8 cellular contexts compared by ENCODE assay signal in the genomic region with DNA sequence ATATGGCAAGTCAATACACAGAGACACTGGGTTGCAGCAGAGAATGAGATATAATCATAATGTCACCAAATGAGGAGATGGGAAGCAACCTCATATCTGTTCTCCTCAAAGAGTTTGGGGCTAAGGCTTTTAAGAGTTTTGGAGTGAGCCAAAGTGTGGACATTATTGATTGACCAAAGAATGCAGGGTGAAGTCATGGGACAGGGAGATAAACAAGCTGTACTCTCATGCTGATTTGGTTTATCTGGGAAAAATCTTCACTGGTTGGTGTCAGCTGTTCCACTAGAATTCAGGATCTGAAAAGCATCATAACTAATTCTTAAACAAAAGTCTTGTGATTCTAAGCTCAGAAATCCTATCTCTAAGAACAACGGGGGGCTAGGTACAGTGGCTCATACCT.
"Had no signal": no experiment of that assay in that cellular context is flagged by ENCODE, and none has a peak within 500 bp of the region (broad histone marks: within the 10 kb centered on the region; RNA-seq: fewer than 3 reads in every experiment).

No MANE protein-coding gene starts in this region.

- H3K4me3 ChIP-seq: GM12878 had no signal

- FAIRE-seq: G401.6, GM12878, GM12891, GM12892, GM18507, GM19239 had no signal

- ATAC-seq: GM12878 had no signal

- DNase-seq: GDM1, GF-D8 had no signal
